ENCODE assay signal across 1 cellular context in the genomic region with DNA sequence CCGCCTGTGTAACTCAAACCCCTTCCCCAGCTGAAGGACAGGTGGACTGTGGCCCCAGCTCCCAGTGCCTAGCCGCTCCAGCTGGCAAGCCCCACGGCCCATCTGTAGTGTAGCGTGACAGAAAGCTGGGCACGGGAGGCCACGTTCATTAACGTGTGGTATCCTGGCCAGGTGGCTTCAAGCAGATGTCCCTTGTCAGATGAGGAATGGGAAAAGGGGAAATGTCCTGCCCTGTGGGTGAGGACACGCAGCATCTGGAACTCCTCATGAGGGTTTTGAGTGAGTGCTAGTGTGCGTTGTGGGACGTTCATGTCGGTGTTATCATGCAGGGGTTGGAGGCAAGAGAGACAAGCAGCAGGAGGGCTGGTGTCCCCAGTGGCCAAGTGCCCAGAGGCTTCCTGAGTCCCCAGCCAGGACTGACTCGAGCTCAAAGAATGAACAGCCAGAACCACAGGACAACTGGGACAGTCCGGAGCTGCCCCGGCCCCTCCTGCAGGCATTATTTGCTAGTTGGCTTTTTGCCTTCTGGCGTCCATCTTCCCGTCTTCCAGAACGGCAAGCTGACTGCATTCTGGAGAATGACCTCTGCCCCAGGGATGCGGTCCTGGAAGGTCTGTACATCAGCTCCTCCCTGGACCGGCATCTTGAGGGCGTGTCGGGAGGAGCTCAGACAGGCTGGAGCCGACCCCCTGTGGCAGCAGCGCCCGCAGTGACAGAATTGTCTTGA.
TF ChIP-seq lines count a peak whose summit lies in the region.

No MANE protein-coding gene starts in this region.

TF ChIP-seq in IMR-90, 13 proteins besides CTCF, POLR2A, EP300 and RAD21 (continued from another document):
- TF ChIP-seq, protein P1, sequence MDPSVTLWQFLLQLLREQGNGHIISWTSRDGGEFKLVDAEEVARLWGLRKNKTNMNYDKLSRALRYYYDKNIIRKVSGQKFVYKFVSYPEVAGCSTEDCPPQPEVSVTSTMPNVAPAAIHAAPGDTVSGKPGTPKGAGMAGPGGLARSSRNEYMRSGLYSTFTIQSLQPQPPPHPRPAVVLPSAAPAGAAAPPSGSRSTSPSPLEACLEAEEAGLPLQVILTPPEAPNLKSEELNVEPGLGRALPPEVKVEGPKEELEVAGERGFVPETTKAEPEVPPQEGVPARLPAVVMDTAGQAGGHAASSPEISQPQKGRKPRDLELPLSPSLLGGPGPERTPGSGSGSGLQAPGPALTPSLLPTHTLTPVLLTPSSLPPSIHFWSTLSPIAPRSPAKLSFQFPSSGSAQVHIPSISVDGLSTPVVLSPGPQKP (IDR thresholded peaks at IDR 0.05; ENCODE audit: borderline replicate concordance, low read depth, low read length): no peak
